Comparison of ENCODE assay signal across 6 cellular contexts in the genomic region with DNA sequence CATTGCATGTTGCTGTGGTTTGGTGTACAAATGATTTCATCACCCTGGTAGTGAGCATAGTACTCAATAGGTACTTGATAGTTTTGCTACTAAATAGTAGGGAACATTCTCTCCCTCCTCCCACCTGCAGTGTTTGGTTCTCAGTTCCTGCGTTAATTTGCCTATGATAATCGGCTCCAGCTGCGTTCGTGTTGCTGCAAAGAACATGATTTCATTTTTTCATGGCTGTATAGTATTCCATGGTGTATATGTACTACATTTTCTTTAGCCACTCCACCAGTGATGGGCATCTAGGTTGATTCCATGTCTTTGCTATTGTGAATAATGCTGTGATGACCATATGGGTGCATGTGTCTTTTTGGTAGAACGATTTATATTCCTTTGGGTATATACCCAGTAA.
"Had no signal": no experiment of that assay in that cellular context is flagged by ENCODE, and none has a peak within 500 bp of the region (broad histone marks: within the 10 kb centered on the region; RNA-seq: fewer than 3 reads in every experiment).

No MANE protein-coding gene starts in this region.

- H3K27ac ChIP-seq: HL-60, KMS-11 had no signal

- DNase-seq: IMR-90, KBM-7, KG1 had no signal

- H3K4me3 ChIP-seq: K562 had no signal
